In the genomic region with DNA sequence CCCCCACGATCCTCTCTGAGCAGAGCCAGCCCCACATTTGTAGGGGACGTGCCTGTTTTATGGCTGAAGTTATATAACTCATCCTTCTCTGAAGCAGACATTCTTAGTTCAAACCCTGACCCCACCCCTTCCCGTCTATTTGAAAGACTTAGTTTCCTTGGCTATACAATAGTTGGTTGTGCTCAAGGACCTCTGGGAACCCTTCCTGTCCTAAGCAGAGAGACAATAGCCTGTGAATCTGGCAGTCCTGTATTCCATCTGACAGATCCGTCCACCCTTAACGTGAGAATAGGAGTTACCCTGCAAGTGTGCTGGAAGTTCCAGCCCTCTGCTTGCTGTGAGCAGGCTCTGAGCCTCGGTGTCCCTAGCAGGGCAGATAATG, we compare ENCODE assay signal across 14 cellular contexts.
DNase-seq lines count a peak whose midpoint lies in the region; ATAC-seq and TF ChIP-seq lines count a peak whose summit lies in the region.
"Had no signal": no experiment of that assay in that cellular context is flagged by ENCODE, and none has a peak within 500 bp of the region (broad histone marks: within the 10 kb centered on the region; RNA-seq: fewer than 3 reads in every experiment).

No MANE protein-coding gene starts in this region.

- peaks cover 75% of the 10 kb centered on the region for H3K4me1 Mint-ChIP-seq in osteocyte (ENCODE audit: unreplicated experiment)

- no peaks in the 10 kb centered on the region for H3K27me3 Mint-ChIP-seq in osteocyte (ENCODE audit: unreplicated experiment)

- no peak for DNase-seq in Right ventricle myocardium superior
- no peak for DNase-seq in Right ventricle myocardium inferior (ENCODE audit: missing footprints)
- DNase-seq in fibroblast of the aortic adventitia (ENCODE audit: low read depth), result no peak
- DNase-seq in osteocyte (ENCODE audit: extremely low spot score, unreplicated experiment), result no peak
- no peak for DNase-seq in NCI-H2081 treated with DMSO at 0.1 percent for 48 hours (lab: John Stamatoyannopoulos, UW)
- DNase-seq in DMS53 treated with DMSO at 0.1 percent for 48 hours (lab: John Stamatoyannopoulos, UW; ENCODE audit: unreplicated experiment), result no peak
- no peak for DNase-seq in inferior parietal cortex (ENCODE audit: extremely low spot score)
- DNase-seq: activated CD4-positive, alpha-beta memory T cell treated with anti-CD3 and anti-CD28 coated beads for 36 hours; DMS53; Kasumi-1 had no signal

- intact Hi-C loops in Right ventricle myocardium superior (cut with DNase I), result no loop called here
- intact Hi-C loops in Right ventricle myocardium inferior (cut with DNase I), result loop anchor here (1.0 to 5.0 kb wide), 3 partner anchors 50 to 76 kb away; a partner anchor contains a TSS

- no peaks in the 10 kb centered on the region for H3K36me3 Mint-ChIP-seq in osteocyte (ENCODE audit: unreplicated experiment)
- H3K36me3 Mint-ChIP-seq: activated CD4-positive, alpha-beta memory T cell treated with anti-CD3 and anti-CD28 coated beads for 36 hours had no signal

- TF ChIP-seq CTCF in fibroblast of the aortic adventitia (IDR thresholded peaks at IDR 0.05; ENCODE audit: insufficient read depth, low read length) (no peak), osteocyte (IDR thresholded peaks at IDR 0.05) (no peak)

- H3K4me3 Mint-ChIP-seq in osteocyte (ENCODE audit: unreplicated experiment), result no peak overlapping the region
- H3K4me3 Mint-ChIP-seq: activated CD4-positive, alpha-beta memory T cell treated with anti-CD3 and anti-CD28 coated beads for 36 hours had no signal

- peak overlapping the region; percentile 37 for H3K4me3 ChIP-seq in fibroblast of the aortic adventitia (ENCODE audit: low read depth, low read length)
- H3K4me3 ChIP-seq: colonic mucosa, GM12878 had no signal

- peak overlapping the region; percentile 92 for H3K27ac Mint-ChIP-seq in osteocyte (ENCODE audit: unreplicated experiment)
- H3K27ac Mint-ChIP-seq: activated CD4-positive, alpha-beta memory T cell treated with anti-CD3 and anti-CD28 coated beads for 36 hours had no signal

- H3K9me3 Mint-ChIP-seq in osteocyte (ENCODE audit: unreplicated experiment), result no peaks in the 10 kb centered on the region
- H3K9me3 Mint-ChIP-seq: activated CD4-positive, alpha-beta memory T cell treated with anti-CD3 and anti-CD28 coated beads for 36 hours had no signal

- ATAC-seq in Right ventricle myocardium superior (ENCODE audit: poor library complexity) (peak; percentile 35), Right ventricle myocardium inferior (no peak), SK-N-SH treated with all-trans-retinoic acid at 6 μM for 48 hours (no peak)
- ATAC-seq: GM12878, Panc1 had no signal

TF ChIP-seq in SK-N-SH treated with all-trans-retinoic acid at 6 μM for 48 hours, 23 proteins besides CTCF, POLR2A, EP300 and RAD21:
- TF ChIP-seq ZNF565 (CRISPR knock-in tag; conservative IDR thresholded peaks at IDR 0.05; ENCODE audit: low read depth), result no peak
- TF ChIP-seq ZC3H10 (CRISPR knock-in tag; IDR thresholded peaks at IDR 0.05), result no peak
- TF ChIP-seq, protein P1, sequence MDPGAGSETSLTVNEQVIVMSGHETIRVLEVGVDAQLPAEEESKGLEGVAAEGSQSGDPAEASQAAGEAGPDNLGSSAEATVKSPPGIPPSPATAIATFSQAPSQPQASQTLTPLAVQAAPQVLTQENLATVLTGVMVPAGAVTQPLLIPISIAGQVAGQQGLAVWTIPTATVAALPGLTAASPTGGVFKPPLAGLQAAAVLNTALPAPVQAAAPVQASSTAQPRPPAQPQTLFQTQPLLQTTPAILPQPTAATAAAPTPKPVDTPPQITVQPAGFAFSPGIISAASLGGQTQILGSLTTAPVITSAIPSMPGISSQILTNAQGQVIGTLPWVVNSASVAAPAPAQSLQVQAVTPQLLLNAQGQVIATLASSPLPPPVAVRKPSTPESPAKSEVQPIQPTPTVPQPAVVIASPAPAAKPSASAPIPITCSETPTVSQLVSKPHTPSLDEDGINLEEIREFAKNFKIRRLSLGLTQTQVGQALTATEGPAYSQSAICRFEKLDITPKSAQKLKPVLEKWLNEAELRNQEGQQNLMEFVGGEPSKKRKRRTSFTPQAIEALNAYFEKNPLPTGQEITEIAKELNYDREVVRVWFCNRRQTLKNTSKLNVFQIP (CRISPR knock-in tag; IDR thresholded peaks at IDR 0.05; ENCODE audit: borderline replicate concordance, low read depth), result no peak
- TF ChIP-seq BACH2 (CRISPR knock-in tag; IDR thresholded peaks at IDR 0.05; ENCODE audit: borderline replicate concordance), result no peak
- TF ChIP-seq, protein P2, sequence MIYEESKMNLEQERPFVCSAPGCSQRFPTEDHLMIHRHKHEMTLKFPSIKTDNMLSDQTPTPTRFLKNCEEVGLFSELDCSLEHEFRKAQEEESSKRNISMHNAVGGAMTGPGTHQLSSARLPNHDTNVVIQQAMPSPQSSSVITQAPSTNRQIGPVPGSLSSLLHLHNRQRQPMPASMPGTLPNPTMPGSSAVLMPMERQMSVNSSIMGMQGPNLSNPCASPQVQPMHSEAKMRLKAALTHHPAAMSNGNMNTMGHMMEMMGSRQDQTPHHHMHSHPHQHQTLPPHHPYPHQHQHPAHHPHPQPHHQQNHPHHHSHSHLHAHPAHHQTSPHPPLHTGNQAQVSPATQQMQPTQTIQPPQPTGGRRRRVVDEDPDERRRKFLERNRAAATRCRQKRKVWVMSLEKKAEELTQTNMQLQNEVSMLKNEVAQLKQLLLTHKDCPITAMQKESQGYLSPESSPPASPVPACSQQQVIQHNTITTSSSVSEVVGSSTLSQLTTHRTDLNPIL (CRISPR knock-in tag; IDR thresholded peaks at IDR 0.05; ENCODE audit: low read depth), result no peak
- TF ChIP-seq, protein P3, sequence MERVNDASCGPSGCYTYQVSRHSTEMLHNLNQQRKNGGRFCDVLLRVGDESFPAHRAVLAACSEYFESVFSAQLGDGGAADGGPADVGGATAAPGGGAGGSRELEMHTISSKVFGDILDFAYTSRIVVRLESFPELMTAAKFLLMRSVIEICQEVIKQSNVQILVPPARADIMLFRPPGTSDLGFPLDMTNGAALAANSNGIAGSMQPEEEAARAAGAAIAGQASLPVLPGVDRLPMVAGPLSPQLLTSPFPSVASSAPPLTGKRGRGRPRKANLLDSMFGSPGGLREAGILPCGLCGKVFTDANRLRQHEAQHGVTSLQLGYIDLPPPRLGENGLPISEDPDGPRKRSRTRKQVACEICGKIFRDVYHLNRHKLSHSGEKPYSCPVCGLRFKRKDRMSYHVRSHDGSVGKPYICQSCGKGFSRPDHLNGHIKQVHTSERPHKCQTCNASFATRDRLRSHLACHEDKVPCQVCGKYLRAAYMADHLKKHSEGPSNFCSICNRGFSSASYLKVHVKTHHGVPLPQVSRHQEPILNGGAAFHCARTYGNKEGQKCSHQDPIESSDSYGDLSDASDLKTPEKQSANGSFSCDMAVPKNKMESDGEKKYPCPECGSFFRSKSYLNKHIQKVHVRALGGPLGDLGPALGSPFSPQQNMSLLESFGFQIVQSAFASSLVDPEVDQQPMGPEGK (CRISPR knock-in tag; IDR thresholded peaks at IDR 0.05; ENCODE audit: borderline replicate concordance), result no peak
- no peak for TF ChIP-seq ESRRG (CRISPR knock-in tag; IDR thresholded peaks at IDR 0.05)
- TF ChIP-seq, protein P4, sequence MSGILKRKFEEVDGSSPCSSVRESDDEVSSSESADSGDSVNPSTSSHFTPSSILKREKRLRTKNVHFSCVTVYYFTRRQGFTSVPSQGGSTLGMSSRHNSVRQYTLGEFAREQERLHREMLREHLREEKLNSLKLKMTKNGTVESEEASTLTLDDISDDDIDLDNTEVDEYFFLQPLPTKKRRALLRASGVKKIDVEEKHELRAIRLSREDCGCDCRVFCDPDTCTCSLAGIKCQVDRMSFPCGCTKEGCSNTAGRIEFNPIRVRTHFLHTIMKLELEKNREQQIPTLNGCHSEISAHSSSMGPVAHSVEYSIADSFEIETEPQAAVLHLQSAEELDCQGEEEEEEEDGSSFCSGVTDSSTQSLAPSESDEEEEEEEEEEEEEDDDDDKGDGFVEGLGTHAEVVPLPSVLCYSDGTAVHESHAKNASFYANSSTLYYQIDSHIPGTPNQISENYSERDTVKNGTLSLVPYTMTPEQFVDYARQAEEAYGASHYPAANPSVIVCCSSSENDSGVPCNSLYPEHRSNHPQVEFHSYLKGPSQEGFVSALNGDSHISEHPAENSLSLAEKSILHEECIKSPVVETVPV (CRISPR knock-in tag; IDR thresholded peaks at IDR 0.05), result no peak
- no peak for TF ChIP-seq ARNTL (CRISPR knock-in tag; IDR thresholded peaks at IDR 0.05; ENCODE audit: borderline replicate concordance, low read depth)
- TF ChIP-seq TOX (CRISPR knock-in tag; IDR thresholded peaks at IDR 0.05; ENCODE audit: borderline replicate concordance), result no peak
- no peak for TF ChIP-seq TCF4 (CRISPR knock-in tag; IDR thresholded peaks at IDR 0.05; ENCODE audit: borderline replicate concordance)
- TF ChIP-seq RARB (CRISPR knock-in tag; IDR thresholded peaks at IDR 0.05), result no peak
- no peak for TF ChIP-seq GLIS3 (CRISPR knock-in tag; IDR thresholded peaks at IDR 0.05)
- no peak for TF ChIP-seq ZFP3 (CRISPR knock-in tag; IDR thresholded peaks at IDR 0.05)
- no peak for TF ChIP-seq PPARA (CRISPR knock-in tag; IDR thresholded peaks at IDR 0.05; ENCODE audit: borderline replicate concordance)
- TF ChIP-seq CSDC2 (CRISPR knock-in tag; IDR thresholded peaks at IDR 0.05), result no peak
- no peak for TF ChIP-seq SNAI2 (CRISPR knock-in tag; IDR thresholded peaks at IDR 0.05)
